1 cellular context compared by ENCODE assay signal in genomic region chr13:75704194-75704941, GRCh38.
TF ChIP-seq lines count a peak whose summit lies in the region.

No MANE protein-coding gene starts in this region.

TF ChIP-seq in A549, 52 proteins besides CTCF, POLR2A, EP300 and RAD21 (continued from another document):
- no peak for TF ChIP-seq ELK1 (IDR thresholded peaks at IDR 0.05; ENCODE audit: low read depth, low read length)
- no peak for TF ChIP-seq PBX3 (IDR thresholded peaks at IDR 0.05)
- TF ChIP-seq NFE2L2 (conservative IDR thresholded peaks at IDR 0.05; ENCODE audit: low read length), result no peak
- no peak for TF ChIP-seq CBX2 (IDR thresholded peaks at IDR 0.05; ENCODE audit: borderline replicate concordance, low read depth)
- TF ChIP-seq HES2 (IDR thresholded peaks at IDR 0.05), result no peak
- no peak for TF ChIP-seq SREBF2 (IDR thresholded peaks at IDR 0.05)
TF ChIP-seq in A549: peak in this region for 0.
